Comparison of ENCODE assay signal across 12 cellular contexts in the genomic region with DNA sequence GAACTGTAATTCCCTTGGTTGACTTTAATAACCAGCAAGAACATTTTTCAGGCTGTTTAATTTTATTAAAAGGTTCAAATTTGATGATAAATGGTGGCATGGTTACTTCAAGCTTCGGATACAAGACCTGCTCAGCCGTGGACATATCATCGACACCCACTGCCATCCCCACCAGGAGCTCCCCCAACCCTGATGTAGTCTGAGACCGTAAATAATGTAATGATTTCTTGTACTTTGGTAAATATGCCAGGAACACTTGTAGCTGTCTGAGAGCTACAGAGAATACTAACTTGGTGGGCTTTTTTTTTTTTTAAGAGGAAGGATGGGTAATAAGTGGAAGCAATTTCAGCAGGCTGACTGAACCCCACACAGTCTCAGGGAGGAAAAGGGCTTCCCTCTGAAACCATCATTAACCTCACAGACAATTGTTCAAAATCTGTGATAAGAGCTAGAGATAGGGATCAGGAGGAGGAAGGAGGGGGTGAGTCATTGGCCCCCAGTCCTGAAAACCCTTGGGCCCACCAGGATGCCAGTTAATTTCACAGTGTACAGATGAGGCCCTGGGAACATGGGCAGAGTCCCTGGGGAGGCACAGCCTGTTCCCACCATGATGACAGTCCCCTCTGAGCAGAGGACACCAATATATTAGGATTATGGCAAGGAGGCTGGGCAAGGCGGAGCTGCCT. TPM values are rescaled to one million over a fixed set of nuclear protein-coding genes. Genes with fewer than 3 reads are reported as not detected.
DNase-seq lines count a peak whose midpoint lies in the region; ATAC-seq lines count a peak whose summit lies in the region.
"Had no signal": no experiment of that assay in that cellular context is flagged by ENCODE, and none has a peak within 500 bp of the region (broad histone marks: within the 10 kb centered on the region; RNA-seq: fewer than 3 reads in every experiment).

No MANE protein-coding gene starts in this region.

- H3K4me3 Mint-ChIP-seq in T-helper 2 cell treated with Interferon-gamma antibody and Interleukin-4, amounts not matched to agents 5 μg/mL and 100 μg/mL, for 36 hours, result no peak overlapping the region

- peak; percentile 33 for ATAC-seq in GM18498 (IDR thresholded peaks at IDR 0.05; ENCODE audit: unreplicated experiment)
- peak; percentile 17 for ATAC-seq in GM21381 (IDR thresholded peaks at IDR 0.05; ENCODE audit: unreplicated experiment)
- peak; percentile 17 for ATAC-seq in HG03039 (IDR thresholded peaks at IDR 0.05; ENCODE audit: unreplicated experiment)
- ATAC-seq: right lobe of liver had no signal

- H3K27ac Mint-ChIP-seq in T-helper 2 cell treated with Interferon-gamma antibody and Interleukin-4, amounts not matched to agents 5 μg/mL and 100 μg/mL, for 36 hours, result no peak overlapping the region

- peaks cover 6% of the 10 kb centered on the region for H3K36me3 Mint-ChIP-seq in T-helper 2 cell treated with Interferon-gamma antibody and Interleukin-4, amounts not matched to agents 5 μg/mL and 100 μg/mL, for 36 hours (ENCODE audit: low read depth)

- DNase-seq in RPMI7951 (ENCODE audit: low read depth) (peak; percentile 66), ACHN (no peak), GM19240 (ENCODE audit: insufficient read length, low spot score) (no peak), DMS53 (lab: John Stamatoyannopoulos, UW) (no peak)
- DNase-seq in T-helper 2 cell treated with Interferon-gamma antibody and Interleukin-4, amounts not matched to agents 5 μg/mL and 100 μg/mL, for 36 hours (ENCODE audit: low spot score), result no peak
- DNase-seq: C1 segment of cervical spinal cord, NCI-H1092, right lobe of liver had no signal

- in situ Hi-C loops in ACHN (cut with HindIII; ENCODE audit: low pct_ligation_motif_present, low pct_unique_long_range_greater_than_20kb, low sequenced_read_pairs), result no loop called here

- H3K4me1 Mint-ChIP-seq in T-helper 2 cell treated with Interferon-gamma antibody and Interleukin-4, amounts not matched to agents 5 μg/mL and 100 μg/mL, for 36 hours (ENCODE audit: low read depth), result peaks cover 5% of the 10 kb centered on the region

- peaks cover 4% of the 10 kb centered on the region for H3K9me3 Mint-ChIP-seq in T-helper 2 cell treated with Interferon-gamma antibody and Interleukin-4, amounts not matched to agents 5 μg/mL and 100 μg/mL, for 36 hours

- H3K27me3 Mint-ChIP-seq in T-helper 2 cell treated with Interferon-gamma antibody and Interleukin-4, amounts not matched to agents 5 μg/mL and 100 μg/mL, for 36 hours (ENCODE audit: low read depth), result no peaks in the 10 kb centered on the region

RNA-seq across cellular contexts. Expression of a gene that starts 56.0 kb away (rescaled TPM):
- 122 and 149 TPM in 2 replicates for total RNA-seq in RPMI7951 (2014; rRNA removed; shearing (Covaris generic))
- total RNA-seq: mononuclear cell had no signal
